Comparison of ENCODE assay signal across 8 cellular contexts in the genomic region with DNA sequence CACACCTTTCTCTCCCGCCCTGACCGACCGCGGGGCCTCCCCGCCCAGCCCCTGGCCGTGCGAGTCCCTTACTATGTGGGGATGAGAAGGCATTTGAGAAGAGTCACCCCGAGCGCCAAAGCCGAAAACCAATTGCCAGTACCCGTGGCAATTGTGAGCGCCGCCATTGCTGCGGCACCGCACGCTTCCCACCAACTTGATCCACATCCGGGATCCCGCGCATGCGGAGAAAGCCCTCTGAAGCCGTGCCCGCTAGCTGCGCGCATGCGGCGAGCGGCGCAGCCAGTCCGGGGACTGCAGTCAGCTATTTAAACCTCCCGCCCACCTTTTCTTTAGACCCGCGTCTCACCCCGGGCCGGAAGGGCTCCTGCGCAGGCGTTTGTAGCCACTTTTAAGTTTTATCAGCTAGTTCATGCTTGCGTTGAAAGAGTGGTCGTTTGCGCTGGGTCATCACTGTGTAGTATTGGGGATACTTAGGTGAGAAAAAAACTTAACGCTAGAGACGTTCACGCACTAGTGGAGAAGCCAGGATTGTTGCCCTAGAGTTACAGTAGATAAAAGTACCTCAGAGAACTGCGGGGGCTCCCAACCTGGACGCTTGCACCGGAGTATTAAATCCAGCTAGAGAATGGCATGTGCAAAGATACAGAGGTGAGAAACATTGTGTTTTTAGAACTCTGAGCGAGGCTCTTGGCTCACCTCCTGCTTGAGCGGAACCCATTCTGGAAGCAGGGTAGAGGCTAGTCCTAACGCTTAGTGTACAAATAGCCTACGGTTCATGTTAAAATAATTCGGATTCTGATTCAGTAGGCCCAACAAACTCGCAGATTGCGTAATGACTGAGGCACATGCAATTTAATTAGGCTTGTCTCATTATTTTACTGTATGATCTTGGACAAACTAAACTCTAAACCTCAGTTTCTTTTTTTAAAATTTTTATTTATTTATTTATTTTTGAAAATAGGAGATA. TPM values are rescaled to one million over a fixed set of nuclear protein-coding genes. Genes with fewer than 3 reads are reported as not detected.
DNase-seq lines count a peak whose midpoint lies in the region; ATAC-seq and TF ChIP-seq lines count a peak whose summit lies in the region.

A gene (minus strand): TSS at position 205 of the 970 bp plus-strand sequence. CDS start 38 bp downstream, at position 167.

- TF ChIP-seq POLR2A in IMR-90 (IDR thresholded peaks at IDR 0.05; ENCODE audit: low read depth, low read length) = peak; percentile 84

- H3K36me3 ChIP-seq in IMR-90 (ENCODE audit: control insufficient read depth, insufficient read depth, low read length) = no peaks in the 10 kb centered on the region

- H2AK9ac ChIP-seq in IMR-90 (replicated peaks; ENCODE audit: low read depth, low read length, poor library complexity) = peak within 1 kb of the TSS; percentile 88

- peak within 1 kb of the TSS; percentile 74 for H3K56ac ChIP-seq in IMR-90 (ENCODE audit: extremely low read depth, insufficient read depth, low read length)

- intact Hi-C loops in IMR-90 (cut with micrococcal nuclease) = no loop called here

- H2AK5ac ChIP-seq in IMR-90 (ENCODE audit: low read depth, low read length) = peak within 1 kb of the TSS; percentile 83

- H3K9ac ChIP-seq in IMR-90 (ENCODE audit: low read depth, low read length) = peak within 1 kb of the TSS; percentile 82

- DNase-seq in DMS 273 (lab: John Stamatoyannopoulos, UW; ENCODE audit: unreplicated experiment) = peak; percentile 97
- DNase-seq in IMR-90 = peak; percentile 94
- DNase-seq in OCI-M1 (lab: John Stamatoyannopoulos, UW) = peak; percentile 100
- DNase-seq in activated T-cell treated with anti-CD3 and anti-CD28 coated beads for 4 hours = peak; percentile 94
- DNase-seq in epithelial cell of esophagus (ENCODE audit: low read depth) = peak; percentile 98
- peak; percentile 97 for DNase-seq in mucosa of gallbladder (ENCODE audit: low spot score)
- DNase-seq in stimulated activated CD8-positive, alpha-beta memory T cell treated with anti-CD3 and anti-CD28 coated beads, Interleukin-4, amount 100 ng/mL, for 4 hours (ENCODE audit: low read depth in 2 of 2, low spot score in 1 of 2) = peak; percentile 95 to 96

- H3K23ac ChIP-seq in IMR-90 (ENCODE audit: low read depth, low read length) = peak within 1 kb of the TSS; percentile 92

- peak within 1 kb of the TSS; percentile 25; the same call in 1 of the 3 replicates for H2BK15ac ChIP-seq in IMR-90 (ENCODE audit: low read depth, low read length)

- TF ChIP-seq CTCF in IMR-90 (conservative IDR thresholded peaks at IDR 0.05; ENCODE audit: low read depth, low read length) = no peak
- TF ChIP-seq CTCF in epithelial cell of esophagus (IDR thresholded peaks at IDR 0.05; ENCODE audit: insufficient read depth, low read depth, low read length, missing control alignments) = no peak

- H3K4ac ChIP-seq in IMR-90 (ENCODE audit: low read depth, low read length) = peak within 1 kb of the TSS; percentile 95

- peaks cover 2% of the 10 kb centered on the region; the same call in 1 of the 2 replicates for H3K4me1 ChIP-seq in IMR-90 (ENCODE audit: control insufficient read depth, insufficient read depth, low read length)

- H3K4me3 ChIP-seq in IMR-90 (ENCODE audit: insufficient read depth, low read depth, low read length) (peak within 1 kb of the TSS; percentile 69), epithelial cell of esophagus (ENCODE audit: low read length) (peak within 1 kb of the TSS; percentile 99)

- peak within 1 kb of the TSS; percentile 34; the same call in 1 of the 2 replicates for H2BK20ac ChIP-seq in IMR-90 (ENCODE audit: low read depth, low read length)

- BruUV-seq in IMR-90 (replicated peaks; lab: Mats Ljungman, UMichigan) = no TSS peak

- H4K8ac ChIP-seq in IMR-90 (ENCODE audit: low read depth in 2 of 2, low read length in 2 of 2) = peak within 1 kb of the TSS; percentile 96 to 98

- CTCF ChIA-PET in IMR-90 (lab: Yijun Ruan, JAX) = interaction anchor here (1.2 to 1.3 kb wide), 2 partner anchors 17 to 425 kb away, joined by 3 read pairs; no protein-coding TSS in a partner anchor

- peak within 1 kb of the TSS; percentile 98 for H3K4me2 ChIP-seq in IMR-90 (ENCODE audit: low read depth, low read length)

- peak within 1 kb of the TSS; percentile 44; the same call in 1 of the 2 replicates for H3K18ac ChIP-seq in IMR-90 (ENCODE audit: low read depth, low read length)

- WGBS in IMR-90 (ENCODE audit: extremely low coverage in 2 of 2, insufficient read length in 1 of 2), 2 experiments = 6% methylated on average over 6 of the region's 52 CpGs; no CpG with 5 or more reads in 1 of the 2 experiments

- peak within 1 kb of the TSS; percentile 64 for H2BK120ac ChIP-seq in IMR-90 (ENCODE audit: low read depth, low read length)

- peak; percentile 85 for ATAC-seq in GM21528 (IDR thresholded peaks at IDR 0.05; ENCODE audit: low FRiP score, unreplicated experiment)
- peak; percentile 98 for ATAC-seq in IMR-90 (ENCODE audit: low read depth)

- peak within 1 kb of the TSS; percentile 67 for H2BK5ac ChIP-seq in IMR-90 (ENCODE audit: low read depth, low read length, poor library complexity, severe bottlenecking)

- dilution Hi-C loops in IMR-90 (cut with HindIII; ENCODE audit: low sequenced_read_pairs, unreplicated experiment) = no loop called here

- in situ Hi-C loops in IMR-90 (cut with MboI; ENCODE audit: low sequenced_read_pairs) = loop anchor here (10.0 kb wide), 1 partner anchor 275 kb away; a partner anchor contains a TSS

- peaks cover 20 to 37% of the 10 kb centered on the region in 2 experiments for H3K79me1 ChIP-seq in IMR-90 (ENCODE audit: low read depth in 1 of 2, low read length in 2 of 2)

- peak within 1 kb of the TSS; percentile 99 for H3K14ac ChIP-seq in IMR-90 (replicated peaks; ENCODE audit: low read depth, low read length)

- peak within 1 kb of the TSS; percentile 91 for H4K91ac ChIP-seq in IMR-90 (ENCODE audit: insufficient read depth, low read depth, low read length)

- POLR2A ChIA-PET in IMR-90 (lab: Charles Lee; ENCODE audit: unreplicated experiment) = no interaction called here

- peak within 1 kb of the TSS; percentile 55 for H4K5ac ChIP-seq in IMR-90 (ENCODE audit: low read depth, low read length)

- peak within 1 kb of the TSS; percentile 70 for H3K27ac ChIP-seq in IMR-90 (ENCODE audit: insufficient read depth, low read length)

- no peaks in the 10 kb centered on the region for H3K9me3 ChIP-seq in IMR-90 (ENCODE audit: control insufficient read depth, insufficient read depth, low read length)

- H4K20me1 ChIP-seq in IMR-90 (ENCODE audit: insufficient read depth, low read length) = no peaks in the 10 kb centered on the region

- no peaks in the 10 kb centered on the region for H3K27me3 ChIP-seq in IMR-90 (ENCODE audit: control insufficient read depth, insufficient read depth, low read length)

- H2AFZ ChIP-seq in IMR-90 (replicated peaks; ENCODE audit: low read length, poor library complexity) = peak within 1 kb of the TSS; percentile 94

- H3K9me1 ChIP-seq in IMR-90 (ENCODE audit: insufficient read depth, low read length) = no peaks in the 10 kb centered on the region

- no peak for TF ChIP-seq RAD21 in IMR-90 (IDR thresholded peaks at IDR 0.05; ENCODE audit: low read length)

TF ChIP-seq in IMR-90, 13 proteins besides CTCF, POLR2A, EP300 and RAD21:
- peak; percentile 97 for TF ChIP-seq MXI1 (IDR thresholded peaks at IDR 0.05; ENCODE audit: borderline replicate concordance, low read depth, low read length)
- no peak for TF ChIP-seq SMC3 (IDR thresholded peaks at IDR 0.05; ENCODE audit: low read depth, low read length)
- peak; percentile 20; the same call in 1 of the 2 replicates for TF ChIP-seq MAFK (IDR thresholded peaks at IDR 0.05; ENCODE audit: low read depth, low read length)
- peak; percentile 56; the same call in 1 of the 2 replicates for TF ChIP-seq BHLHE40 (IDR thresholded peaks at IDR 0.05; ENCODE audit: low read depth, low read length)
- no peak for TF ChIP-seq FOS (IDR thresholded peaks at IDR 0.05; ENCODE audit: low read depth, low read length)
- TF ChIP-seq CEBPB (IDR thresholded peaks at IDR 0.05; ENCODE audit: low read depth, low read length) = peak; percentile 93

RNA-seq across cellular contexts. Expression of the gene that starts here (rescaled TPM):
- total RNA-seq in IMR-90 (2012; rRNA removed) (27.8 and 53.0 TPM in 2 replicates), mucosa of gallbladder (33.3 TPM)
- 28.2 and 31.8 TPM in 2 replicates for polyA plus RNA-seq in IMR-90 (2012; rRNA removed)
- polyA plus RNA-seq in IMR-90 (2012; cell fraction: cytosol; rRNA removed) = 14.0 and 21.5 TPM in 2 replicates
- 10.9 and 36.2 TPM in 2 replicates for polyA plus RNA-seq in IMR-90 (2012; cell fraction: nucleus; rRNA removed; ENCODE audit: low replicate concordance)

Comparison
In these comparisons a context has a peak if more than half of its experiments do, and no peak if none do; other contexts are left out.
1. Peak in every context shown above with its lines: DNase-seq, ATAC-seq, H3K4me3 ChIP-seq and H3K27ac ChIP-seq.